ENCODE assay signal across 1 cellular context in the genomic region with DNA sequence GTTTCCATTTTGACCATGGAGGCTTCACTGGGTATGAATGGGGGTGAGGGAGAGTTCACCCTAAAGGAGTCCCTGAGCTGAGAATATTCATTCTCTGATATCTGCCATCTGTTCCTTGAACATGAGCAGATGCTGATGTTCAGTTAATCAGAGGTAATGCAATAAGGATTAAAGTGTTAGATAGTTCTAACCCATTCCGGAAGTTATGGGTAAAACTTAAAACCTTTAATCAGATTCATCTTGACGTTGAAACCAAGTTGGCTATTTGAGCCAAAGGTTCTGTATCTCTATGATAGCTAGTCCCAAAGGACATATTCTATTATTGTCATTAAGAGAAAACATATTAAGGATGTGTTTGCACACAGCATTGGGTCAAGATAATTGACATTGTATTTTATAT.
TF ChIP-seq lines count a peak whose summit lies in the region.

No MANE protein-coding gene starts in this region.

TF ChIP-seq in GM12878, 131 proteins besides CTCF, POLR2A, EP300 and RAD21 (continued from another document):
- TF ChIP-seq, protein P1, sequence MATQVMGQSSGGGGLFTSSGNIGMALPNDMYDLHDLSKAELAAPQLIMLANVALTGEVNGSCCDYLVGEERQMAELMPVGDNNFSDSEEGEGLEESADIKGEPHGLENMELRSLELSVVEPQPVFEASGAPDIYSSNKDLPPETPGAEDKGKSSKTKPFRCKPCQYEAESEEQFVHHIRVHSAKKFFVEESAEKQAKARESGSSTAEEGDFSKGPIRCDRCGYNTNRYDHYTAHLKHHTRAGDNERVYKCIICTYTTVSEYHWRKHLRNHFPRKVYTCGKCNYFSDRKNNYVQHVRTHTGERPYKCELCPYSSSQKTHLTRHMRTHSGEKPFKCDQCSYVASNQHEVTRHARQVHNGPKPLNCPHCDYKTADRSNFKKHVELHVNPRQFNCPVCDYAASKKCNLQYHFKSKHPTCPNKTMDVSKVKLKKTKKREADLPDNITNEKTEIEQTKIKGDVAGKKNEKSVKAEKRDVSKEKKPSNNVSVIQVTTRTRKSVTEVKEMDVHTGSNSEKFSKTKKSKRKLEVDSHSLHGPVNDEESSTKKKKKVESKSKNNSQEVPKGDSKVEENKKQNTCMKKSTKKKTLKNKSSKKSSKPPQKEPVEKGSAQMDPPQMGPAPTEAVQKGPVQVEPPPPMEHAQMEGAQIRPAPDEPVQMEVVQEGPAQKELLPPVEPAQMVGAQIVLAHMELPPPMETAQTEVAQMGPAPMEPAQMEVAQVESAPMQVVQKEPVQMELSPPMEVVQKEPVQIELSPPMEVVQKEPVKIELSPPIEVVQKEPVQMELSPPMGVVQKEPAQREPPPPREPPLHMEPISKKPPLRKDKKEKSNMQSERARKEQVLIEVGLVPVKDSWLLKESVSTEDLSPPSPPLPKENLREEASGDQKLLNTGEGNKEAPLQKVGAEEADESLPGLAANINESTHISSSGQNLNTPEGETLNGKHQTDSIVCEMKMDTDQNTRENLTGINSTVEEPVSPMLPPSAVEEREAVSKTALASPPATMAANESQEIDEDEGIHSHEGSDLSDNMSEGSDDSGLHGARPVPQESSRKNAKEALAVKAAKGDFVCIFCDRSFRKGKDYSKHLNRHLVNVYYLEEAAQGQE (IDR thresholded peaks at IDR 0.05; ENCODE audit: low read depth, low read length) = no peak
- no peak for TF ChIP-seq POU2F2 (IDR thresholded peaks at IDR 0.05; ENCODE audit: borderline replicate concordance, low read depth, low read length)
- TF ChIP-seq MEF2B (IDR thresholded peaks at IDR 0.05; ENCODE audit: partially characterized antibody, poor library complexity, severe bottlenecking) = no peak
- no peak for TF ChIP-seq RFX5 (IDR thresholded peaks at IDR 0.05; ENCODE audit: low read depth, low read length)
- TF ChIP-seq ZZZ3 (IDR thresholded peaks at IDR 0.05; ENCODE audit: control insufficient read depth, insufficient read length, low read depth) = no peak
- TF ChIP-seq MEF2A (IDR thresholded peaks at IDR 0.05; ENCODE audit: insufficient read depth, low read depth, low read length) = no peak
